ENCODE assay signal across 26 cellular contexts in genomic region chr3:188617270-188617669, GRCh38.
"Had no signal": no experiment of that assay in that cellular context is flagged by ENCODE, and none has a peak within 500 bp of the region (broad histone marks: within the 10 kb centered on the region; RNA-seq: fewer than 3 reads in every experiment).

No MANE protein-coding gene starts in this region.

- H3K27me3 ChIP-seq: colonic mucosa, foreskin keratinocyte, heart right ventricle, left lung had no signal

- H3K9me3 ChIP-seq: colonic mucosa, left lung, lower lobe of right lung, mucosa of descending colon had no signal

- H3K27ac ChIP-seq: colonic mucosa, epithelial cell of prostate, foreskin keratinocyte, heart right ventricle, left lung, lower lobe of right lung had no signal

- H3K27me3 Mint-ChIP-seq: dendritic cell treated with granulocyte-macrophage colony-stimulating factor and Interleukin-4, amounts not matched to agents 40 ng/mL and 50 ng/mL, for 4 days; effector memory CD8-positive, alpha-beta T cell had no signal

- ATAC-seq: effector memory CD8-positive, alpha-beta T cell; esophagus mucosa; foreskin keratinocyte; heart right ventricle; left cardiac atrium; left lung; left ventricle myocardium superior; lower lobe of right lung; mucosa of descending colon had no signal

- FAIRE-seq: endometrium, frontal cortex, islet of Langerhans, keratinocyte had no signal

- H3K27ac Mint-ChIP-seq: dendritic cell treated with granulocyte-macrophage colony-stimulating factor and Interleukin-4, amounts not matched to agents 40 ng/mL and 50 ng/mL, for 4 days; effector memory CD8-positive, alpha-beta T cell; endodermal cell; mesothelial cell of epicardium had no signal

- H3K4me3 ChIP-seq: colonic mucosa, heart right ventricle, left lung, lower lobe of right lung, mucosa of descending colon had no signal

- H3K4me1 ChIP-seq: colonic mucosa, foreskin keratinocyte, left lung, lower lobe of right lung had no signal

- H3K9me3 Mint-ChIP-seq: dendritic cell treated with granulocyte-macrophage colony-stimulating factor and Interleukin-4, amounts not matched to agents 40 ng/mL and 50 ng/mL, for 4 days; effector memory CD8-positive, alpha-beta T cell; endodermal cell had no signal

- H3K4me3 Mint-ChIP-seq: dendritic cell treated with granulocyte-macrophage colony-stimulating factor and Interleukin-4, amounts not matched to agents 40 ng/mL and 50 ng/mL, for 4 days; effector memory CD8-positive, alpha-beta T cell; endodermal cell; mesothelial cell of epicardium had no signal

- H3K4me1 Mint-ChIP-seq: endodermal cell, mesothelial cell of epicardium had no signal

- DNase-seq: cerebellar nuclear complex; colonic mucosa; cortex of kidney; effector CD8-positive, alpha-beta T cell; effector memory CD8-positive, alpha-beta T cell; endodermal cell; erythroblast; foreskin keratinocyte; glutamatergic neuron; head of caudate nucleus; heart right ventricle; hippocampal formation; left cardiac atrium; left lung; left ventricle myocardium superior; lower lobe of right lung; mesenchymal stem cell; mucosa of descending colon had no signal

- H3K36me3 ChIP-seq: colonic mucosa, heart right ventricle, left lung, lower lobe of right lung had no signal
